8 cellular contexts compared by ENCODE assay signal in genomic region chr15:40441012-40441735, GRCh38. TPM values are rescaled to one million over a fixed set of nuclear protein-coding genes. Genes with fewer than 3 reads are reported as not detected.
DNase-seq lines count a peak whose midpoint lies in the region; ATAC-seq and TF ChIP-seq lines count a peak whose summit lies in the region.

No MANE protein-coding gene starts in this region.

- POLR2A ChIA-PET in RWPE1 (lab: Yijun Ruan, JAX; ENCODE audit: low non-redundant PET), result no interaction called here

- TF ChIP-seq CTCF in RWPE1 (conservative IDR thresholded peaks at IDR 0.05; ENCODE audit: low read depth) (peak; percentile 65), omental fat pad (IDR thresholded peaks at IDR 0.05) (no peak)

- H3K27ac ChIP-seq in RWPE1 (peak overlapping the region; percentile 79), epithelial cell of prostate (peak overlapping the region; percentile 37)

- CTCF ChIA-PET in RWPE1 (lab: Yijun Ruan, JAX), result interaction anchor here (0.8 to 0.9 kb wide), 4 partner anchors 13 to 328 kb away, joined by 3 to 4 read pairs (median 3); partner anchors contain the start of gene C15orf62

- DNase-seq in activated CD4-positive, CD25-positive, alpha-beta regulatory T cell treated with anti-CD3 and anti-CD28 coated beads, Interleukin-2, amount 50 U/mL, for 72 hours, result no peak
- DNase-seq in RWPE1 (ENCODE audit: low spot score) (no peak), epithelial cell of prostate (ENCODE audit: low read depth, low spot score) (no peak), omental fat pad (ENCODE audit: low spot score) (no peak), DMS153 treated with DMSO at 0.1 percent for 48 hours (lab: John Stamatoyannopoulos, UW; ENCODE audit: unreplicated experiment) (no peak)
- DNase-seq in stimulated activated CD4-positive, alpha-beta T cell treated with anti-CD3 and anti-CD28 coated beads, Interleukin-15, amount 100 ng/mL, for 24 hours, result no peak

- ATAC-seq in activated CD4-positive, CD25-positive, alpha-beta regulatory T cell treated with anti-CD3 and anti-CD28 coated beads, Interleukin-2, amount 50 U/mL, for 24 hours, result peak; percentile 39 to 49
- ATAC-seq in HG02759 (IDR thresholded peaks at IDR 0.05; ENCODE audit: unreplicated experiment) (peak; percentile 52), omental fat pad (ENCODE audit: low FRiP score) (peak; percentile 6)

RNA-seq across cellular contexts. Expression of gene BAHD1, which starts 0.4 kb away (rescaled TPM):
- 10 to 100 TPM in 3 of 4 donors, 1 to 10 TPM in 1; 9.7 to 17.4 (median 11.4) TPM for total RNA-seq in omental fat pad

RNA-seq across cellular contexts. Expression of gene CHST14, which starts 29.6 kb away (rescaled TPM):
- total RNA-seq in omental fat pad, result 10 to 100 TPM in 3 of 4 donors, 1 to 10 TPM in 1; 6.6 to 17.8 (median 10.1) TPM

RNA-seq across cellular contexts. Expression of gene IVD, which starts 35.6 kb away (rescaled TPM):
- total RNA-seq in omental fat pad, result 10 to 100 TPM; 45.0 to 63.5 (median 54.2) TPM

RNA-seq across cellular contexts. Expression of gene KNSTRN, which starts 58.7 kb away (rescaled TPM):
- 10 to 100 TPM in 2 of 4 donors, 1 to 10 TPM in 2; 5.8 to 16.0 (median 11.9) TPM for total RNA-seq in omental fat pad
